In genomic region chr12:7907009-7907408, GRCh38 we compare ENCODE assay signal across 8 cellular contexts. TPM values are rescaled to one million over a fixed set of nuclear protein-coding genes. Genes with fewer than 3 reads are reported as not detected.
DNase-seq lines count a peak whose midpoint lies in the region; ATAC-seq and TF ChIP-seq lines count a peak whose summit lies in the region.

No MANE protein-coding gene starts in this region.

- H2BK5ac ChIP-seq in mesendoderm (ENCODE audit: low read length): no peak overlapping the region

- H3K79me2 ChIP-seq in mesendoderm (ENCODE audit: control insufficient read depth, insufficient read depth, low read length): no peaks in the 10 kb centered on the region

- peaks cover 4 to 8% of the 10 kb centered on the region in 2 donors for H3K4me1 ChIP-seq in adrenal gland (replicated peaks in 1 of 2)
- peaks cover 2% of the 10 kb centered on the region for H3K4me1 ChIP-seq in mesendoderm (ENCODE audit: control insufficient read depth, low read depth, low read length)
- H3K4me1 ChIP-seq in psoas muscle: no peaks in the 10 kb centered on the region

- H3K4me3 ChIP-seq in adrenal gland: no peak overlapping the region
- no peak overlapping the region for H3K4me3 ChIP-seq in mesendoderm (ENCODE audit: low read length)
- H3K4me3 ChIP-seq in psoas muscle: no peak overlapping the region

- no peak for TF ChIP-seq POLR2A in adrenal gland (IDR thresholded peaks at IDR 0.05)

- H3K56ac ChIP-seq in mesendoderm (ENCODE audit: low read length): peak overlapping the region; percentile 75

- H4K8ac ChIP-seq in mesendoderm (ENCODE audit: low read depth, low read length): no peak overlapping the region

- H3K27me3 ChIP-seq in adrenal gland (no peaks in the 10 kb centered on the region), mesendoderm (ENCODE audit: insufficient read depth, low read length, poor library complexity) (no peaks in the 10 kb centered on the region), psoas muscle (ENCODE audit: insufficient read depth in 3 of 3, low read length in 2 of 3) (no peaks in the 10 kb centered on the region)

- peak overlapping the region; percentile 53 for H3K18ac ChIP-seq in mesendoderm (ENCODE audit: low read length)

- H3K79me1 ChIP-seq in mesendoderm (ENCODE audit: low read length): no peaks in the 10 kb centered on the region

- no peak for ATAC-seq in HG03354 (IDR thresholded peaks at IDR 0.05; ENCODE audit: poor library complexity, severe bottlenecking, unreplicated experiment)
- ATAC-seq in psoas muscle: no peak

- peak overlapping the region; percentile 84 for H2AK5ac ChIP-seq in mesendoderm (ENCODE audit: low read length)

- H3K36me3 ChIP-seq in adrenal gland (replicated peaks in 1 of 2) (no peaks in the 10 kb centered on the region), mesendoderm (ENCODE audit: control insufficient read depth, insufficient read depth, low read length) (no peaks in the 10 kb centered on the region), psoas muscle (ENCODE audit: insufficient read depth in 1 of 2, low read depth in 1 of 2) (no peaks in the 10 kb centered on the region)

- H3K23ac ChIP-seq in mesendoderm (ENCODE audit: low read length): no peak overlapping the region

- H4K5ac ChIP-seq in mesendoderm (ENCODE audit: low read length): no peak overlapping the region

- H3K4me2 ChIP-seq in mesendoderm (ENCODE audit: low read length): no peak overlapping the region

- H3K27ac ChIP-seq in adrenal gland (no peak overlapping the region), mesendoderm (ENCODE audit: low read depth, low read length) (peak overlapping the region; percentile 94), psoas muscle (no peak overlapping the region)

- peak overlapping the region; percentile 0 for H2BK120ac ChIP-seq in mesendoderm (ENCODE audit: low read depth, low read length)

- no peaks in the 10 kb centered on the region for H3K9me3 ChIP-seq in adrenal gland (replicated peaks in 1 of 3)
- H3K9me3 ChIP-seq in psoas muscle: no peaks in the 10 kb centered on the region

- intact Hi-C loops in adrenal gland (cut with DNase I) (no loop called here), psoas muscle (cut with DNase I) (no loop called here)

- peak; percentile 27 for DNase-seq in DMS 273 (lab: John Stamatoyannopoulos, UW; ENCODE audit: unreplicated experiment)
- no peak for DNase-seq in DMS 273 treated with DMSO at 0.1 percent for 48 hours (lab: John Stamatoyannopoulos, UW)
- DNase-seq in M059J (ENCODE audit: low read depth): peak; percentile 54
- peak; percentile 28 to 89 (median 61) for DNase-seq in adrenal gland
- peak; percentile 96 for DNase-seq in mesendoderm
- no peak for DNase-seq in ureter (ENCODE audit: low spot score)
- no peak for DNase-seq in psoas muscle

- TF ChIP-seq CTCF in adrenal gland (IDR thresholded peaks at IDR 0.05) (peak; percentile 18 to 66 (median 39)), psoas muscle (IDR thresholded peaks at IDR 0.05) (no peak)

- WGBS in adrenal gland, 4 donors: 9 to 25% (median 14%) methylated on average over 3 of the region's 3 CpGs
- WGBS in mesendoderm (ENCODE audit: extremely low coverage, insufficient coverage, low lambda C conversion rate): no CpG with 5 or more reads among the region's 3 CpGs
- 42 to 57% (median 45%) methylated on average over 3 of the region's 3 CpGs for WGBS in psoas muscle, 3 donors

- no peak overlapping the region for H2BK15ac ChIP-seq in mesendoderm (replicated peaks; ENCODE audit: low read depth)

- no peak overlapping the region for H3K9ac ChIP-seq in mesendoderm (ENCODE audit: low read length)

- peak overlapping the region; percentile 77 for H3K4ac ChIP-seq in mesendoderm (ENCODE audit: low read depth, low read length)

RNA-seq across cellular contexts. Expression of gene SLC2A3, which starts 29.0 kb away (rescaled TPM):
- total RNA-seq in M059J (2014; rRNA removed; shearing (Covaris generic)): 12.1 and 13.0 TPM in 2 replicates
- total RNA-seq in adrenal gland (10 to 100 TPM in 7 of 8 donors, 1 to 10 TPM in 1; 8.8 to 52.4 (median 33.5) TPM), ureter (61.9 TPM), psoas muscle (10 to 100 TPM in 1 of 4 donors, 1 to 10 TPM in 3; 4.6 to 18.9 (median 6.9) TPM)
- polyA plus RNA-seq in adrenal gland (10 to 100 TPM in 1 of 3 donors, 1 to 10 TPM in 2; 7.2 to 19.5 (median 8.2) TPM), psoas muscle (1 to 10 TPM; 1.8 to 3.2 (median 1.9) TPM)
- polyA plus RNA-seq in mesendoderm (2013, experiment 1 of 2): 1,217 TPM
- 1,204 TPM for polyA plus RNA-seq in mesendoderm (2013, experiment 2 of 2)

RNA-seq across cellular contexts. Expression of gene SLC2A14, which starts 34.3 kb away (rescaled TPM):
- total RNA-seq in M059J (2014; rRNA removed; shearing (Covaris generic)): not detected in 2 replicates
- total RNA-seq in adrenal gland (10 to 100 TPM in 1 of 8 donors, 1 to 10 TPM in 7; 2.1 to 13.5 (median 5.9) TPM), ureter (0.31 TPM), psoas muscle (under 1 TPM; 0.08 to 0.37 (median 0.35) TPM)
- polyA plus RNA-seq in adrenal gland (10 to 100 TPM in 2 of 3 donors, 1 to 10 TPM in 1; 6.5 to 18.6 (median 11.3) TPM), psoas muscle (under 1 TPM in 2 of 3 donors, not detected in 1; 0.03 to 0.06 TPM)
- 10.5 TPM for polyA plus RNA-seq in mesendoderm (2013, experiment 1 of 2)
- polyA plus RNA-seq in mesendoderm (2013, experiment 2 of 2): 9.8 TPM

Comparison
In these comparisons a context has a peak if more than half of its experiments do, and no peak if none do; other contexts are left out.
1. DNase-seq: peak in DMS 273 (single experiment), M059J (single experiment), adrenal gland (7 of 7) and mesendoderm (single experiment); none in DMS 273 treated with DMSO at 0.1 percent for 48 hours (single experiment), ureter (single experiment) and psoas muscle (0 of 2).